ENCODE assay signal across 26 cellular contexts in genomic region chr20:19027971-19028370, GRCh38.
"Had no signal": no experiment of that assay in that cellular context is flagged by ENCODE, and none has a peak within 500 bp of the region (broad histone marks: within the 10 kb centered on the region; RNA-seq: fewer than 3 reads in every experiment).

No MANE protein-coding gene starts in this region.

- H3K4me3 Mint-ChIP-seq: immature natural killer cell; naive thymus-derived CD4-positive, alpha-beta T cell; natural killer cell treated with Interleukin-12 subunit alpha and Interleukin-12 subunit beta and Interleukin-15 and Interleukin-18, amount 100 ng/mL, for 72 hours; stimulated activated naive B cell treated with anti-CD40 and anti-IgM and Interleukin-4, amounts not matched to agents 10 μg/mL and 1 μg/mL and 100 μg/mL, for 72 hours had no signal

- H3K36me3 ChIP-seq: heart left ventricle, left lung, lower lobe of right lung, stomach, thyroid gland, transverse colon, upper lobe of left lung had no signal

- H3K27ac ChIP-seq: left lung, lower lobe of right lung, skin epidermis, stomach, testis, thyroid gland, transverse colon, upper lobe of left lung had no signal

- H3K36me3 Mint-ChIP-seq: immature natural killer cell; naive thymus-derived CD4-positive, alpha-beta T cell; natural killer cell treated with Interleukin-12 subunit alpha and Interleukin-12 subunit beta and Interleukin-15 and Interleukin-18, amount 100 ng/mL, for 72 hours had no signal

- H3K4me1 Mint-ChIP-seq: immature natural killer cell; naive thymus-derived CD4-positive, alpha-beta T cell had no signal

- ATAC-seq: left lung; naive thymus-derived CD4-positive, alpha-beta T cell; stimulated activated naive B cell treated with anti-CD40 and anti-IgM and Interleukin-4, amounts not matched to agents 10 μg/mL and 1 μg/mL and 100 μg/mL, for 72 hours; stimulated activated naive CD8-positive, alpha-beta T cell treated with anti-CD3 and anti-CD28 coated beads, Interleukin-15, Interleukin-2, amounts not matched to agents 100 U/mL and 50 U/mL, for 24 hours had no signal

- DNase-seq: heart left ventricle; hypothalamus; immature natural killer cell; kidney; left colon; left lung; lower lobe of right lung; midbrain; mucosa of descending colon; naive thymus-derived CD4-positive, alpha-beta T cell; nucleus accumbens; right cardiac atrium; stimulated activated CD4-positive, alpha-beta T cell treated with anti-CD3 and anti-CD28 coated beads, Interleukin-12 subunit alpha, Interleukin-12 subunit beta, amount 100 ng/mL, for 4 hours; stimulated activated CD4-positive, alpha-beta T cell treated with anti-CD3 and anti-CD28 coated beads, Interleukin-15, amount 100 ng/mL, for 24 hours; stimulated activated CD4-positive, alpha-beta T cell treated with anti-CD3 and anti-CD28 coated beads, Interleukin-2, amount 100 ng/mL, for 24 hours; stimulated activated CD4-positive, alpha-beta T cell treated with anti-CD3 and anti-CD28 coated beads, Interleukin-4, amount 100 ng/mL, for 1 hour; stimulated activated naive B cell treated with anti-CD40 and anti-IgM and Interleukin-4, amounts not matched to agents 10 μg/mL and 1 μg/mL and 100 μg/mL, for 72 hours; stimulated activated naive CD8-positive, alpha-beta T cell treated with anti-CD3 and anti-CD28 coated beads, Interleukin-15, Interleukin-2, amounts not matched to agents 100 U/mL and 50 U/mL, for 24 hours; stomach; testis; thyroid gland; transverse colon; upper lobe of left lung had no signal

- H3K9me3 ChIP-seq: mucosa of descending colon, testis, thyroid gland, transverse colon, upper lobe of left lung had no signal

- H3K27me3 ChIP-seq: heart left ventricle, left lung, stomach, testis, thyroid gland, transverse colon, upper lobe of left lung had no signal

- H3K4me3 ChIP-seq: heart left ventricle, left lung, lower lobe of right lung, mucosa of descending colon, skin epidermis, stomach, testis, thyroid gland, transverse colon, upper lobe of left lung had no signal

- H3K4me1 ChIP-seq: left lung, lower lobe of right lung, thyroid gland, upper lobe of left lung had no signal

- H3K9me3 Mint-ChIP-seq: natural killer cell treated with Interleukin-12 subunit alpha and Interleukin-12 subunit beta and Interleukin-15 and Interleukin-18, amount 100 ng/mL, for 72 hours had no signal

- H3K27ac Mint-ChIP-seq: immature natural killer cell; naive thymus-derived CD4-positive, alpha-beta T cell; natural killer cell treated with Interleukin-12 subunit alpha and Interleukin-12 subunit beta and Interleukin-15 and Interleukin-18, amount 100 ng/mL, for 72 hours; progenitor cell of endocrine pancreas; stimulated activated naive B cell treated with anti-CD40 and anti-IgM and Interleukin-4, amounts not matched to agents 10 μg/mL and 1 μg/mL and 100 μg/mL, for 72 hours had no signal
